Comparison of ENCODE assay signal across 17 cellular contexts in the genomic region with DNA sequence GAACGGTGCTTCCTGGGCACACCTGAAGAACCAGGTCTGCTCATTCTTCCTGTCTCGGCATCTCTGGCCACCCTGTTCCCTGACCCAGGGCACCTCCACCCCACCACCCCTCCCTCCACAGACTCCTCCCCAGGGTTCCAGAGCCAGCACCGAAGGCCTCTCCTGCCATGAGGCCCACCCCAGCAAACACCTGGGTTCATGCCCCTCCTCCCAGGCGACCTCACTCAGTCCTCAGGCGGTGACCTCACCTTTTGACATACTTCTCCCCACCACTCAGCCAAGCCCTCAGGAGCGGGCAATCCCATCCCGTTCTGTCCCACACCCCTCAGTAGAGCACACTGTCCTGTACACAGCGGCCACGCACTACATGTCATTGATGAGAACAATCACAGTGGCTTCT.
DNase-seq lines count a peak whose midpoint lies in the region; ATAC-seq, FAIRE-seq and TF ChIP-seq lines count a peak whose summit lies in the region.
"Had no signal": no experiment of that assay in that cellular context is flagged by ENCODE, and none has a peak within 500 bp of the region (broad histone marks: within the 10 kb centered on the region; RNA-seq: fewer than 3 reads in every experiment).

No MANE protein-coding gene starts in this region.

- H2BK5ac ChIP-seq in trophoblast cell (ENCODE audit: low read depth, low read length, poor library complexity): no peak overlapping the region

- no peaks in the 10 kb centered on the region for H3K9me2 ChIP-seq in GM23338 (ENCODE audit: insufficient read depth)
- no peaks in the 10 kb centered on the region for H3K9me2 ChIP-seq in neural cell (ENCODE audit: insufficient read depth, low read length)
- no peaks in the 10 kb centered on the region for H3K9me2 ChIP-seq in hepatocyte (replicated peaks; ENCODE audit: insufficient read depth)

- no peaks in the 10 kb centered on the region for H3K79me1 ChIP-seq in trophoblast cell (ENCODE audit: low read length)

- POLR2A ChIA-PET in K562 (lab: Yijun Ruan, JAX): interaction anchor here (0.6 kb wide), 1 partner anchor 102 kb away, joined by 4 read pairs; no protein-coding TSS in a partner anchor

- H3K9me3 Mint-ChIP-seq in GM23338: peaks cover 13% of the 10 kb centered on the region; the same call in 2 of the 3 replicates

- H3K9ac ChIP-seq in K562 (ENCODE audit: insufficient read depth in 1 of 2, low read depth in 2 of 2, low read length in 2 of 2) (no peak overlapping the region; a peak in 1 of 4 replicates), neural cell (ENCODE audit: low read length) (peak overlapping the region; percentile 57), trophoblast cell (ENCODE audit: low read length) (no peak overlapping the region)

- no peaks in the 10 kb centered on the region for H4K20me1 ChIP-seq in GM23338 (replicated peaks; ENCODE audit: insufficient read depth)
- no peaks in the 10 kb centered on the region for H4K20me1 ChIP-seq in K562 (replicated peaks; ENCODE audit: control insufficient read depth, insufficient read depth, low read length)
- no peaks in the 10 kb centered on the region for H4K20me1 ChIP-seq in neural cell (ENCODE audit: insufficient read depth)
- H4K20me1 ChIP-seq in hepatocyte (ENCODE audit: insufficient read depth, poor library complexity, severe bottlenecking): no peaks in the 10 kb centered on the region

- H3K79me2 ChIP-seq in GM23338 (replicated peaks; ENCODE audit: insufficient read depth): no peaks in the 10 kb centered on the region
- no peaks in the 10 kb centered on the region for H3K79me2 ChIP-seq in K562 (ENCODE audit: control insufficient read depth, insufficient read depth, low read length)
- H3K79me2 ChIP-seq in neural cell (replicated peaks; ENCODE audit: insufficient read depth, low read length): no peaks in the 10 kb centered on the region
- no peaks in the 10 kb centered on the region for H3K79me2 ChIP-seq in trophoblast cell (ENCODE audit: control insufficient read depth, insufficient read depth, low read length, poor library complexity)
- H3K79me2 ChIP-seq in hepatocyte: no peaks in the 10 kb centered on the region

- H3K9me3 ChIP-seq in K562 (replicated peaks; ENCODE audit: control insufficient read depth, insufficient read depth, low read depth, low read length) (peaks cover 5% of the 10 kb centered on the region), neural cell (ENCODE audit: low read length) (no peaks in the 10 kb centered on the region), trophoblast cell (ENCODE audit: insufficient read depth, low read depth, low read length) (peaks cover 3% of the 10 kb centered on the region), hepatocyte (ENCODE audit: low read depth) (no peaks in the 10 kb centered on the region)

- 0 out of 3 replicates have a peak, but pooled peaks cover 3% of the 10 kb centered on the region for H3K36me3 Mint-ChIP-seq in GM23338 (ENCODE audit: low read depth)
- H3K36me3 Mint-ChIP-seq: CD4-positive, alpha-beta memory T cell had no signal

- TF ChIP-seq RAD21 in K562 (CRISPR knock-in tag; conservative IDR thresholded peaks at IDR 0.05 in 1 of 2, IDR thresholded peaks at IDR 0.05 in 1 of 2) (no peak), neural cell (conservative IDR thresholded peaks at IDR 0.05) (no peak)

- DNase-seq in GM23338 (ENCODE audit: low spot score) (no peak), K562 (ENCODE audit: extremely low read depth in 1 of 4, low spot score in 3 of 4) (peak in 1 of 4 experiments; percentile 14), trophoblast cell (no peak), hepatocyte (ENCODE audit: low spot score) (no peak)
- no peak for DNase-seq in effector CD8-positive, alpha-beta T cell (lab: John Stamatoyannopoulos, UW)
- DNase-seq: 8988T; CD4-positive, alpha-beta memory T cell; DMS79; GOT3; HCEC 1CT; HFFc6 had no signal

- H3K4me3 Mint-ChIP-seq in GM23338: no peak overlapping the region
- H3K4me3 Mint-ChIP-seq: CD4-positive, alpha-beta memory T cell; HFFc6 had no signal

- no peak overlapping the region for H2AK5ac ChIP-seq in trophoblast cell (ENCODE audit: low read length)

- H3K4me1 ChIP-seq in GM23338 (ENCODE audit: insufficient read depth) (no peaks in the 10 kb centered on the region), K562 (replicated peaks in 1 of 2; ENCODE audit: control insufficient read depth in 2 of 2, insufficient read depth in 2 of 2, low read length in 2 of 2) (peaks cover 13 to 33% of the 10 kb centered on the region in 2 experiments; a peak in 4 of 5 replicates), trophoblast cell (ENCODE audit: control insufficient read depth in 1 of 2, insufficient read depth in 2 of 2, low read length in 2 of 2) (peaks cover 0 to 3% of the 10 kb centered on the region in 2 experiments), hepatocyte (ENCODE audit: insufficient read depth) (no peaks in the 10 kb centered on the region)

- no peak for TF ChIP-seq EP300 in K562 (IDR thresholded peaks at IDR 0.05; ENCODE audit: low read length)
- no peak for TF ChIP-seq EP300 in neural cell (conservative IDR thresholded peaks at IDR 0.05; ENCODE audit: poor library complexity, severe bottlenecking)

- H3K27ac ChIP-seq in GM23338 (ENCODE audit: low read depth) (no peak overlapping the region), K562 (ENCODE audit: extremely low read depth, low read depth, low read length) (no peak overlapping the region), neural cell (ENCODE audit: low read length) (peak overlapping the region; percentile 71), trophoblast cell (ENCODE audit: low read depth, low read length) (no peak overlapping the region), hepatocyte (no peak overlapping the region)
- H3K27ac ChIP-seq: C4-2B had no signal

- no TSS peak for BruUV-seq in K562 (replicated peaks; lab: Mats Ljungman, UMichigan)

- TF ChIP-seq POLR2A in K562 (conservative IDR thresholded peaks at IDR 0.05): no peak

- no peak overlapping the region for H3K27ac Mint-ChIP-seq in GM23338
- H3K27ac Mint-ChIP-seq: CD4-positive, alpha-beta memory T cell; HFFc6 had no signal

- no peaks in the 10 kb centered on the region for H3K9me1 ChIP-seq in K562 (ENCODE audit: control insufficient read depth, insufficient read depth, low read length)

- no peak overlapping the region for H4K91ac ChIP-seq in trophoblast cell (ENCODE audit: low read depth, low read length)

- ATAC-seq in GM23338 (peak; percentile 45), K562 (no peak), GM21723 (IDR thresholded peaks at IDR 0.05; ENCODE audit: unreplicated experiment) (no peak)
- ATAC-seq: GM12878 had no signal

- H3F3A ChIP-seq in GM23338 (replicated peaks; ENCODE audit: low read depth) (no peaks in the 10 kb centered on the region), neural cell (ENCODE audit: insufficient read depth, low read length, poor library complexity, severe bottlenecking) (no peaks in the 10 kb centered on the region)

- no peak overlapping the region for H3K4me3 ChIP-seq in GM23338
- no peak overlapping the region for H3K4me3 ChIP-seq in K562
- H3K4me3 ChIP-seq in neural cell (ENCODE audit: low read length): no peak overlapping the region
- H3K4me3 ChIP-seq in trophoblast cell (ENCODE audit: low read depth, low read length): no peak overlapping the region
- no peak overlapping the region for H3K4me3 ChIP-seq in hepatocyte
- H3K4me3 ChIP-seq: GM12878 had no signal

- H3K23ac ChIP-seq in trophoblast cell (ENCODE audit: low read length): no peak overlapping the region

- WGBS in K562 (ENCODE audit: insufficient coverage, low coverage, missing lambda C conversion rate): 74% methylated on average over 9 of the region's 9 CpGs
- WGBS in trophoblast cell (ENCODE audit: extremely low coverage, insufficient coverage, insufficient read length): no CpG with 5 or more reads among the region's 9 CpGs
- WGBS in hepatocyte (ENCODE audit: low lambda C conversion rate, missing lambda C conversion rate): 77% methylated on average over 9 of the region's 9 CpGs

- in situ Hi-C loops in K562 (cut with MboI): no loop called here

- intact Hi-C loops in K562 (cut with micrococcal nuclease): no loop called here

- H2AFZ ChIP-seq in GM23338 (no peak overlapping the region), K562 (ENCODE audit: low read depth, low read length) (0 out of 2 replicates have a peak overlapping the region, but pooled peaks have one; percentile 68), neural cell (ENCODE audit: low read depth, low read length) (peak overlapping the region; percentile 45), trophoblast cell (ENCODE audit: insufficient read depth, low read length, poor library complexity) (no peak overlapping the region), hepatocyte (no peak overlapping the region)

- no peak overlapping the region for H2BK12ac ChIP-seq in trophoblast cell (ENCODE audit: low read length)

- no peak for FAIRE-seq in K562 (lab: Jason Lieb, UNC)
- FAIRE-seq: GM12878, GM18507, HepG2 had no signal

- no peak overlapping the region for H4K8ac ChIP-seq in trophoblast cell (ENCODE audit: low read depth, low read length)

- no peak overlapping the region for H2BK120ac ChIP-seq in trophoblast cell (ENCODE audit: insufficient read depth, low read length, poor library complexity)

- H3K27me3 ChIP-seq in GM23338 (ENCODE audit: insufficient read depth): no peaks in the 10 kb centered on the region
- no peaks in the 10 kb centered on the region for H3K27me3 ChIP-seq in K562 (ENCODE audit: control insufficient read depth in 2 of 2, insufficient read depth in 2 of 2, low read length in 2 of 2)
- H3K27me3 ChIP-seq in neural cell (ENCODE audit: insufficient read depth, low read depth, low read length): no peaks in the 10 kb centered on the region
- no peaks in the 10 kb centered on the region for H3K27me3 ChIP-seq in trophoblast cell (ENCODE audit: insufficient read depth, low read length)
- H3K27me3 ChIP-seq in hepatocyte: no peaks in the 10 kb centered on the region

- peak overlapping the region; percentile 38 for H4K12ac ChIP-seq in trophoblast cell (ENCODE audit: low read depth, low read length)

- no peaks in the 10 kb centered on the region for H3K36me3 ChIP-seq in GM23338 (ENCODE audit: insufficient read depth)
- H3K36me3 ChIP-seq in K562 (ENCODE audit: control insufficient read depth, insufficient read depth, low read length): no peaks in the 10 kb centered on the region
- H3K36me3 ChIP-seq in neural cell (ENCODE audit: insufficient read depth, low read length): no peaks in the 10 kb centered on the region
- H3K36me3 ChIP-seq in trophoblast cell (ENCODE audit: control insufficient read depth in 1 of 2, insufficient read depth in 2 of 2, low read length in 2 of 2): no peaks in the 10 kb centered on the region
- no peaks in the 10 kb centered on the region for H3K36me3 ChIP-seq in hepatocyte (replicated peaks; ENCODE audit: insufficient read depth, low read depth)

- no peak overlapping the region for H3K4ac ChIP-seq in trophoblast cell (ENCODE audit: low read depth, low read length)

- peaks cover 19% of the 10 kb centered on the region for H3K4me1 Mint-ChIP-seq in GM23338

- no peak overlapping the region for H3K14ac ChIP-seq in trophoblast cell (ENCODE audit: low read length)

- H3K4me2 ChIP-seq in GM23338 (no peak overlapping the region), K562 (ENCODE audit: insufficient read depth, low read length) (no peak overlapping the region), neural cell (ENCODE audit: low read length) (no peak overlapping the region), trophoblast cell (ENCODE audit: low read length) (no peak overlapping the region), hepatocyte (no peak overlapping the region)

- no peak overlapping the region for H3K18ac ChIP-seq in trophoblast cell (ENCODE audit: low read length)

- TF ChIP-seq CTCF in GM23338 (conservative IDR thresholded peaks at IDR 0.05; ENCODE audit: low read depth in 2 of 2): no peak
- no peak for TF ChIP-seq CTCF in K562 (IDR thresholded peaks at IDR 0.05 in 2 of 3, conservative IDR thresholded peaks at IDR 0.05 in 1 of 3; ENCODE audit: insufficient read depth in 2 of 3, low read depth in 1 of 3, low read length in 3 of 3)
- no peak for TF ChIP-seq CTCF in neural cell (IDR thresholded peaks at IDR 0.05; ENCODE audit: poor library complexity, severe bottlenecking)
- no peak for TF ChIP-seq CTCF in hepatocyte (IDR thresholded peaks at IDR 0.05; ENCODE audit: poor library complexity)

- peaks cover 15% of the 10 kb centered on the region for H3K27me3 Mint-ChIP-seq in GM23338 (ENCODE audit: insufficient read depth, low read depth, poor library complexity)

- CTCF ChIA-PET in K562 (lab: Yijun Ruan, JAX; ENCODE audit: low intra/inter-chr PET ratio): no interaction called here

Comparison
In these comparisons a context has a peak if more than half of its experiments do, and no peak if none do; other contexts are left out.
1. H2AFZ ChIP-seq: peak in K562 (single experiment) and neural cell (single experiment); none in GM23338 (single experiment), trophoblast cell (single experiment) and hepatocyte (single experiment).